13 cellular contexts compared by ENCODE assay signal in genomic region chr17:38325221-38325851, GRCh38. TPM values are rescaled to one million over a fixed set of nuclear protein-coding genes. Genes with fewer than 3 reads are reported as not detected.
A peak's percentile ranks its signal among the peaks of the same experiment; 100 is the strongest.
DNase-seq lines count a peak whose midpoint lies in the region; ATAC-seq, FAIRE-seq and TF ChIP-seq lines count a peak whose summit lies in the region.
"Had no signal": no experiment of that assay in that cellular context is flagged by ENCODE, and none has a peak within 500 bp of the region (broad histone marks: within the 10 kb centered on the region; RNA-seq: fewer than 3 reads in every experiment).

No MANE protein-coding gene starts in this region.

- no peak overlapping the region for H2AK5ac ChIP-seq in H1 (ENCODE audit: low read depth, low read length)

- H3K27me3 ChIP-seq in H1 (replicated peaks in 1 of 4; ENCODE audit: control insufficient read depth in 3 of 4, extremely low read depth in 1 of 4, insufficient read depth in 3 of 4, low read length in 3 of 4): no peaks in the 10 kb centered on the region
- no peaks in the 10 kb centered on the region for H3K27me3 ChIP-seq in CD8-positive, alpha-beta T cell (ENCODE audit: insufficient read depth, low read length)
- H3K27me3 ChIP-seq: brain microvascular endothelial cell, gastrocnemius medialis had no signal

- no peaks in the 10 kb centered on the region for H3K23me2 ChIP-seq in H1 (ENCODE audit: low read depth, low read length)

- no peaks in the 10 kb centered on the region for H3K79me2 ChIP-seq in H1 (ENCODE audit: control insufficient read depth in 1 of 2, insufficient read depth in 2 of 2, low read length in 2 of 2)

- intact Hi-C loops in CD8-positive, alpha-beta T cell (cut with DNase I, micrococcal nuclease): loop anchor here in 1 of 2 experiments (10.0 kb wide), 1 partner anchor 801 kb away; no protein-coding TSS in a partner anchor

- H3K4ac ChIP-seq in H1 (replicated peaks; ENCODE audit: insufficient read length, low read depth, low read length): no peak overlapping the region

- no peak for TF ChIP-seq RAD21 in H1 (IDR thresholded peaks at IDR 0.05 in 1 of 2, conservative IDR thresholded peaks at IDR 0.05 in 1 of 2; ENCODE audit: low read depth in 2 of 2, low read length in 2 of 2)

- H3K23ac ChIP-seq in H1 (ENCODE audit: insufficient read length): no peak overlapping the region

- FAIRE-seq in H1 (lab: Jason Lieb, UNC): no peak
- FAIRE-seq in GM12892 (lab: Jason Lieb, UNC): no peak

- H3K36me3 ChIP-seq in H1 (ENCODE audit: control insufficient read depth in 2 of 4, insufficient read depth in 4 of 4, low read length in 3 of 4): peaks cover 2 to 22% (median 12%) of the 10 kb centered on the region in 4 experiments; a peak in 6 of 8 replicates
- H3K36me3 ChIP-seq in CD8-positive, alpha-beta T cell (ENCODE audit: insufficient read depth, low read length): no peaks in the 10 kb centered on the region

- H2BK15ac ChIP-seq in H1 (ENCODE audit: low read length): no peak overlapping the region

- POLR2A ChIA-PET in H1 (lab: Charles Lee; ENCODE audit: partially characterized antibody): interaction anchor here (0.7 to 4.9 kb wide), 13 partner anchors 8 to 394 kb away, joined by 3 to 28 read pairs (median 5); partner anchors contain the start of genes GPR179, MRPL45 and SOCS7
- POLR2A ChIA-PET in CD8-positive, alpha-beta T cell (lab: Charles Lee): no interaction called here

- H2AFZ ChIP-seq in H1 (ENCODE audit: low read length): no peak overlapping the region

- H3K9ac ChIP-seq in H1 (replicated peaks in 1 of 4; ENCODE audit: extremely low read depth in 1 of 4, low read depth in 3 of 4, low read length in 3 of 4): 0 out of 7 replicates have a peak overlapping the region, but pooled peaks of 1 of the 4 experiments have one; percentile 16

- H3K4me3 ChIP-seq in H1 (ENCODE audit: extremely low read depth in 1 of 4, insufficient read depth in 2 of 4, low read depth in 3 of 4, low read length in 4 of 4): peak overlapping the region in 1 of 4 experiments; percentile 9; a peak in 1 of 8 replicates
- no peak overlapping the region for H3K4me3 ChIP-seq in CD8-positive, alpha-beta T cell (ENCODE audit: low read depth, low read length)
- H3K4me3 ChIP-seq: gastrocnemius medialis had no signal

- peak overlapping the region; percentile 75 for H3K4me3 Mint-ChIP-seq in neural crest cell
- no peak overlapping the region for H3K4me3 Mint-ChIP-seq in CD8-positive, alpha-beta T cell
- H3K4me3 Mint-ChIP-seq: naive thymus-derived CD8-positive, alpha-beta T cell had no signal

- TF ChIP-seq EP300 in H1 (IDR thresholded peaks at IDR 0.05; ENCODE audit: borderline replicate concordance in 1 of 2, low read depth in 2 of 2, low read length in 2 of 2): no peak

- H3K27ac ChIP-seq in H1 (ENCODE audit: low read depth, low read length): no peak overlapping the region
- H3K27ac ChIP-seq in CD8-positive, alpha-beta T cell (ENCODE audit: low read depth, low read length): no peak overlapping the region
- H3K27ac ChIP-seq: brain microvascular endothelial cell, gastrocnemius medialis, RWPE1 had no signal

- DNase-seq in ELF-1 (ENCODE audit: low read depth, low spot score) (peak; percentile 61), NCI-H2171 (lab: John Stamatoyannopoulos, UW) (peak; percentile 72), H1 (ENCODE audit: low read depth in 1 of 2, low spot score in 2 of 2) (no peak), neural crest cell (ENCODE audit: low read depth, low spot score) (peak; percentile 34), GM12892 (ENCODE audit: insufficient read length) (no peak)
- no peak for DNase-seq in central memory CD4-positive, alpha-beta T cell
- DNase-seq in CD8-positive, alpha-beta T cell: no peak
- DNase-seq: brain microvascular endothelial cell; gastrocnemius medialis; naive thymus-derived CD8-positive, alpha-beta T cell; NCI-H2029 had no signal

- H2BK5ac ChIP-seq in H1 (ENCODE audit: low read depth, low read length): no peak overlapping the region

- H4K8ac ChIP-seq in H1 (ENCODE audit: extremely low read depth, insufficient read depth, low read length): no peak overlapping the region

- no peak overlapping the region for H4K91ac ChIP-seq in H1 (replicated peaks; ENCODE audit: insufficient read length, low read length)

- peak overlapping the region; percentile 34 for H3K18ac ChIP-seq in H1 (ENCODE audit: extremely low read depth, low read length)

- no peaks in the 10 kb centered on the region for H3K9me3 Mint-ChIP-seq in neural crest cell
- no peaks in the 10 kb centered on the region for H3K9me3 Mint-ChIP-seq in CD8-positive, alpha-beta T cell
- H3K9me3 Mint-ChIP-seq: naive thymus-derived CD8-positive, alpha-beta T cell had no signal

- peaks cover 0 to 3% of the 10 kb centered on the region in 2 experiments for H4K20me1 ChIP-seq in H1 (replicated peaks in 1 of 2; ENCODE audit: control insufficient read depth in 1 of 2, insufficient read depth in 2 of 2, low read length in 2 of 2)

- TF ChIP-seq CTCF in H1 (IDR thresholded peaks at IDR 0.05; ENCODE audit: control extremely low read depth in 1 of 3, insufficient read depth in 1 of 3, low read depth in 1 of 3, low read length in 3 of 3): no peak
- no peak for TF ChIP-seq CTCF in neural crest cell (conservative IDR thresholded peaks at IDR 0.05)
- TF ChIP-seq CTCF in CD8-positive, alpha-beta T cell (IDR thresholded peaks at IDR 0.05): no peak

- H2BK12ac ChIP-seq in H1 (ENCODE audit: low read depth, low read length): no peak overlapping the region; the same call in 1 of the 2 replicates

- CTCF ChIA-PET in H1 (lab: Charles Lee; ENCODE audit: partially characterized antibody): interaction anchor here (0.5 to 14.8 kb wide), 13 partner anchors 8 to 1842 kb away, joined by 3 to 190 read pairs (median 4); no protein-coding TSS in a partner anchor
- CTCF ChIA-PET in CD8-positive, alpha-beta T cell (lab: Charles Lee): interaction anchor here (0.9 to 4.2 kb wide), 3 partner anchors 24 to 950 kb away, joined by 3 to 17 read pairs (median 6); partner anchors contain the start of gene C17orf78

- no peak overlapping the region for H3K14ac ChIP-seq in H1 (ENCODE audit: insufficient read length)

- H3K4me2 ChIP-seq in H1 (ENCODE audit: insufficient read depth in 1 of 2, low read depth in 2 of 2, low read length in 2 of 2): peak overlapping the region; percentile 24 to 39; a peak in 2 of 4 replicates

- no peak for ATAC-seq in CD8-positive, alpha-beta T cell
- no peak for ATAC-seq in GM21367 (IDR thresholded peaks at IDR 0.05; ENCODE audit: unreplicated experiment)
- ATAC-seq: gastrocnemius medialis had no signal

- 74% methylated on average over 4 of the region's 5 CpGs; no CpG with 5 or more reads in 1 of the 2 experiments for WGBS in H1 (ENCODE audit: extremely low coverage in 1 of 2, insufficient coverage in 1 of 2, insufficient read length in 1 of 2, insufficient replicate concordance in 2 of 2, low coverage in 1 of 2, low lambda C conversion rate in 2 of 2, missing lambda C conversion rate in 1 of 2), 2 experiments

- no peaks in the 10 kb centered on the region for H3K27me3 Mint-ChIP-seq in neural crest cell (ENCODE audit: low read depth)
- H3K27me3 Mint-ChIP-seq in CD8-positive, alpha-beta T cell (ENCODE audit: low read depth): no peaks in the 10 kb centered on the region

- H3K9me3 ChIP-seq in H1 (ENCODE audit: insufficient read depth in 2 of 2, low read depth in 1 of 2, low read length in 1 of 2): no peaks in the 10 kb centered on the region
- H3K9me3 ChIP-seq in CD8-positive, alpha-beta T cell (ENCODE audit: low read length): no peaks in the 10 kb centered on the region
- H3K9me3 ChIP-seq: gastrocnemius medialis had no signal

- peaks cover 53% of the 10 kb centered on the region for H3K4me1 Mint-ChIP-seq in neural crest cell
- peaks cover 8% of the 10 kb centered on the region for H3K4me1 Mint-ChIP-seq in CD8-positive, alpha-beta T cell (ENCODE audit: low read depth)

- H3K56ac ChIP-seq in H1 (replicated peaks; ENCODE audit: insufficient read length, low read depth, low read length): no peak overlapping the region

- H3K27ac Mint-ChIP-seq in neural crest cell (ENCODE audit: unreplicated experiment): peak overlapping the region; percentile 100
- H3K27ac Mint-ChIP-seq in CD8-positive, alpha-beta T cell: no peak overlapping the region

- TF ChIP-seq POLR2A in H1 (IDR thresholded peaks at IDR 0.05; ENCODE audit: control extremely low read depth in 1 of 2, low read depth in 2 of 2, low read length in 2 of 2): no peak; a peak in 1 of 3 replicates
- TF ChIP-seq POLR2A in GM12892 (IDR thresholded peaks at IDR 0.05; ENCODE audit: low read depth, low read length): no peak

- H3K79me1 ChIP-seq in H1 (ENCODE audit: low read depth, low read length): no peaks in the 10 kb centered on the region; the same call in 1 of the 2 replicates

- peaks cover 0 to 10% (median 7%) of the 10 kb centered on the region in 4 experiments; a peak in 4 of 7 replicates for H3K4me1 ChIP-seq in H1 (replicated peaks in 1 of 4; ENCODE audit: control insufficient read depth in 3 of 4, insufficient read depth in 4 of 4, low read length in 3 of 4)
- no peaks in the 10 kb centered on the region for H3K4me1 ChIP-seq in CD8-positive, alpha-beta T cell (ENCODE audit: insufficient read depth, low read length)
- H3K4me1 ChIP-seq: gastrocnemius medialis had no signal

- no peak overlapping the region for H2BK20ac ChIP-seq in H1 (ENCODE audit: low read length)

- no peak overlapping the region for H4K5ac ChIP-seq in H1 (ENCODE audit: insufficient read length, low read depth, low read length)

- peaks cover 8% of the 10 kb centered on the region for H3K36me3 Mint-ChIP-seq in neural crest cell (ENCODE audit: low read depth)
- H3K36me3 Mint-ChIP-seq in CD8-positive, alpha-beta T cell: peaks cover 32% of the 10 kb centered on the region

- no peak overlapping the region for H2BK120ac ChIP-seq in H1 (replicated peaks; ENCODE audit: low read depth, low read length)

RNA-seq across cellular contexts. Expression of gene GPR179, which starts 18.4 kb away (rescaled TPM):
- 0.07 and 0.13 TPM in 2 replicates for total RNA-seq in H1 (2021; fragmentation: NEBNext Ultra II Directional; extraction: Animal tissue kit (Norgen Biotek cat#: 25700))
- 0.02 and 0.03 TPM in 2 replicates for polyA plus RNA-seq in H1 (2011; rRNA removed)
- polyA plus RNA-seq in H1 (2011; cell fraction: cytosol; rRNA removed): 0.01 TPM
- polyA plus RNA-seq in H1 (2011; cell fraction: nucleus; rRNA removed): 0.19 TPM
- 0.04 to 0.07 TPM (median 0.05 TPM) in 4 replicates for polyA plus RNA-seq in H1 (2012, experiment 1 of 2)
- not detected for polyA plus RNA-seq in H1 (2012, experiment 2 of 2)
- 0.02 TPM for polyA plus RNA-seq in H1 (2013, experiment 1 of 2)
- polyA plus RNA-seq in H1 (2013, experiment 2 of 2): 0.02 TPM
- 0.02 and 0.09 TPM in 2 replicates for polyA minus RNA-seq in H1 (2011; rRNA and poly(A)+ RNA removed)
- polyA minus RNA-seq in H1 (2011; cell fraction: cytosol; rRNA and poly(A)+ RNA removed): not detected
- polyA minus RNA-seq in H1 (2011; cell fraction: nucleus; rRNA and poly(A)+ RNA removed): not detected
- 0.07 and 0.20 TPM in 2 replicates for total RNA-seq in neural crest cell
- polyA plus RNA-seq in GM12892 (2012; ENCODE audit: missing spikeins): 0.08 TPM
- under 1 TPM in 1 of 2 experiments, not detected in 1; 0.56 TPM for total RNA-seq in CD8-positive, alpha-beta T cell
- polyA plus RNA-seq: naive thymus-derived CD8-positive, alpha-beta T cell had no signal

RNA-seq across cellular contexts. Expression of gene SOCS7, which starts 26.3 kb away (rescaled TPM):
- total RNA-seq in H1 (2021; fragmentation: NEBNext Ultra II Directional; extraction: Animal tissue kit (Norgen Biotek cat#: 25700)): 26.9 and 28.2 TPM in 2 replicates
- 12.8 and 13.5 TPM in 2 replicates for polyA plus RNA-seq in H1 (2011; rRNA removed)
- polyA plus RNA-seq in H1 (2011; cell fraction: cytosol; rRNA removed): 13.7 TPM
- 17.6 TPM for polyA plus RNA-seq in H1 (2011; cell fraction: nucleus; rRNA removed)
- 14.6 to 20.9 TPM (median 19.2 TPM) in 4 replicates for polyA plus RNA-seq in H1 (2012, experiment 1 of 2)
- polyA plus RNA-seq in H1 (2012, experiment 2 of 2): 6.9 TPM
- 9.7 TPM for polyA plus RNA-seq in H1 (2013, experiment 1 of 2)
- polyA plus RNA-seq in H1 (2013, experiment 2 of 2): 10.4 TPM
- polyA minus RNA-seq in H1 (2011; rRNA and poly(A)+ RNA removed): 36.2 and 39.2 TPM in 2 replicates
- 15.3 TPM for polyA minus RNA-seq in H1 (2011; cell fraction: cytosol; rRNA and poly(A)+ RNA removed)
- 18.1 TPM for polyA minus RNA-seq in H1 (2011; cell fraction: nucleus; rRNA and poly(A)+ RNA removed)
- 35.3 and 37.9 TPM in 2 replicates for total RNA-seq in neural crest cell
- polyA plus RNA-seq in GM12892 (2012; ENCODE audit: missing spikeins): 7.7 TPM
- 10 to 100 TPM; 10.6 to 11.4 TPM for total RNA-seq in CD8-positive, alpha-beta T cell

RNA-seq across cellular contexts. Expression of gene MRPL45, which starts 28.4 kb away (rescaled TPM):
- 70.1 and 71.7 TPM in 2 replicates for total RNA-seq in H1 (2021; fragmentation: NEBNext Ultra II Directional; extraction: Animal tissue kit (Norgen Biotek cat#: 25700))
- 47.6 and 65.6 TPM in 2 replicates for polyA plus RNA-seq in H1 (2011; rRNA removed)
- 77.9 TPM for polyA plus RNA-seq in H1 (2011; cell fraction: cytosol; rRNA removed)
- polyA plus RNA-seq in H1 (2011; cell fraction: nucleus; rRNA removed): 50.2 TPM
- 59.8 to 79.6 TPM (median 62.9 TPM) in 4 replicates for polyA plus RNA-seq in H1 (2012, experiment 1 of 2)
- 28.4 TPM for polyA plus RNA-seq in H1 (2012, experiment 2 of 2)
- polyA plus RNA-seq in H1 (2013, experiment 1 of 2): 70.2 TPM
- 69.7 TPM for polyA plus RNA-seq in H1 (2013, experiment 2 of 2)
- polyA minus RNA-seq in H1 (2011; rRNA and poly(A)+ RNA removed): 72.6 and 101 TPM in 2 replicates
- 26.2 TPM for polyA minus RNA-seq in H1 (2011; cell fraction: cytosol; rRNA and poly(A)+ RNA removed)
- polyA minus RNA-seq in H1 (2011; cell fraction: nucleus; rRNA and poly(A)+ RNA removed): 31.4 TPM
- 45.5 and 47.5 TPM in 2 replicates for total RNA-seq in neural crest cell
- polyA plus RNA-seq in GM12892 (2012; ENCODE audit: missing spikeins): 48.5 TPM
- total RNA-seq in CD8-positive, alpha-beta T cell: 10 to 100 TPM; 15.4 TPM

Comparison
In these comparisons a context has a peak if more than half of its experiments do, and no peak if none do; other contexts are left out.
1. DNase-seq: peak in ELF-1 (single experiment), NCI-H2171 (single experiment) and neural crest cell (single experiment); none in H1 (0 of 2), central memory CD4-positive, alpha-beta T cell (single experiment), GM12892 (single experiment) and CD8-positive, alpha-beta T cell (0 of 7).